Comparison of ENCODE assay signal across 22 cellular contexts in genomic region chr7:42170724-42171123, GRCh38.
DNase-seq lines count a peak whose midpoint lies in the region; ATAC-seq, FAIRE-seq and TF ChIP-seq lines count a peak whose summit lies in the region.
"Had no signal": no experiment of that assay in that cellular context is flagged by ENCODE, and none has a peak within 500 bp of the region (broad histone marks: within the 10 kb centered on the region; RNA-seq: fewer than 3 reads in every experiment).

No MANE protein-coding gene starts in this region.

- POLR2A ChIA-PET in HEK293 (lab: Yijun Ruan, JAX), result no interaction called here

- TF ChIP-seq CTCF in HEK293 (tag by site-specific recombination; IDR thresholded peaks at IDR 0.05) (no peak), RWPE2 (IDR thresholded peaks at IDR 0.05; ENCODE audit: poor library complexity, severe bottlenecking) (no peak), foreskin fibroblast (IDR thresholded peaks at IDR 0.05; ENCODE audit: low read depth, low read length) (no peak)

- TF ChIP-seq POLR2A in GM12891 (IDR thresholded peaks at IDR 0.05; ENCODE audit: low read depth, low read length), result no peak

- no peak overlapping the region for H3K27ac ChIP-seq in HEK293 (ENCODE audit: extremely low read depth, low read depth, low read length)
- H3K27ac ChIP-seq in RWPE2 (ENCODE audit: poor library complexity, severe bottlenecking), result peak overlapping the region; percentile 59
- H3K27ac ChIP-seq: dorsolateral prefrontal cortex, lower lobe of right lung, right atrium auricular region had no signal

- no peaks in the 10 kb centered on the region for H3K27me3 ChIP-seq in RWPE2 (ENCODE audit: insufficient read depth, poor library complexity, severe bottlenecking)
- H3K27me3 ChIP-seq: right atrium auricular region had no signal

- DNase-seq in RWPE2 (ENCODE audit: low spot score) (no peak), foreskin fibroblast (peak; percentile 44 to 69), urothelium cell line (ENCODE audit: low spot score) (peak; percentile 57), RPMI8226 (no peak), GM12891 (ENCODE audit: insufficient read length, low spot score) (no peak)
- DNase-seq: activated T-cell treated with anti-CD3 and anti-CD28 coated beads, Interleukin-2, amount 50 U/mL, for 24 hours; amniotic stem cell; DMS79; dorsolateral prefrontal cortex; hypothalamus; lower lobe of right lung; NCI-H1417 treated with DMSO at 0.1 percent for 48 hours; NCI-H510A treated with DMSO at 0.1 percent for 48 hours; stimulated activated CD4-positive, alpha-beta T cell treated with anti-CD3 and anti-CD28 coated beads, Interleukin-12 subunit alpha, Interleukin-12 subunit beta, amount 100 ng/mL, for 4 hours; stimulated activated CD4-positive, alpha-beta T cell treated with anti-CD3 and anti-CD28 coated beads, Interleukin-4, amount 100 ng/mL, for 4 hours; stimulated activated naive CD8-positive, alpha-beta T cell treated with anti-CD3 and anti-CD28 coated beads, Interleukin-15, Interleukin-2, amounts not matched to agents 100 U/mL and 50 U/mL, for 24 hours; T1000 had no signal

- no peak overlapping the region for H3K4me3 ChIP-seq in HEK293 (ENCODE audit: low read depth, low read length)
- no peak overlapping the region for H3K4me3 ChIP-seq in RWPE2 (ENCODE audit: severe bottlenecking)
- no peak overlapping the region for H3K4me3 ChIP-seq in foreskin fibroblast (ENCODE audit: low read depth in 1 of 2, low read length in 2 of 2)
- H3K4me3 ChIP-seq: dorsolateral prefrontal cortex, lower lobe of right lung, right atrium auricular region had no signal

- CTCF ChIA-PET in HEK293 (lab: Yijun Ruan, JAX), result interaction anchor here (1.0 to 1.1 kb wide), 2 partner anchors 15 to 191 kb away, joined by 3 read pairs; no protein-coding TSS in a partner anchor

- H3K9me3 ChIP-seq in HEK293 (ENCODE audit: control insufficient read depth, insufficient read depth, low read depth, low read length) (no peaks in the 10 kb centered on the region), RWPE2 (ENCODE audit: severe bottlenecking) (no peaks in the 10 kb centered on the region)
- H3K9me3 ChIP-seq: lower lobe of right lung, right atrium auricular region had no signal

- peaks cover 7% of the 10 kb centered on the region; the same call in 1 of the 2 replicates for H3K4me1 ChIP-seq in HEK293 (ENCODE audit: control insufficient read depth, insufficient read depth, low read length)
- H3K4me1 ChIP-seq in RWPE2 (ENCODE audit: insufficient read depth, poor library complexity, severe bottlenecking), result peaks cover 11% of the 10 kb centered on the region
- H3K4me1 ChIP-seq: right atrium auricular region had no signal

- H3K36me3 ChIP-seq in HEK293 (ENCODE audit: control insufficient read depth in 2 of 2, insufficient read depth in 1 of 2, low read length in 2 of 2), result no peaks in the 10 kb centered on the region; a peak in 1 of 3 replicates
- H3K36me3 ChIP-seq in RWPE2 (ENCODE audit: low read depth), result no peaks in the 10 kb centered on the region
- H3K36me3 ChIP-seq: lower lobe of right lung, right atrium auricular region had no signal

- ATAC-seq in RWPE2 (ENCODE audit: low read depth) (peak; percentile 90), HG03432 (IDR thresholded peaks at IDR 0.05; ENCODE audit: unreplicated experiment) (no peak)
- ATAC-seq: lower lobe of right lung; stimulated activated naive CD8-positive, alpha-beta T cell treated with anti-CD3 and anti-CD28 coated beads, Interleukin-15, Interleukin-2, amounts not matched to agents 100 U/mL and 50 U/mL, for 24 hours had no signal

- FAIRE-seq in urothelium cell line (lab: Jason Lieb, UNC) (no peak), GM12891 (lab: Jason Lieb, UNC) (no peak)
- FAIRE-seq: frontal cortex, islet of Langerhans had no signal

TF ChIP-seq in HEK293, 187 proteins besides CTCF, POLR2A, EP300 and RAD21:
- no peak for TF ChIP-seq ZNF24 (tag by site-specific recombination; IDR thresholded peaks at IDR 0.05)
- TF ChIP-seq SP7 (tag by site-specific recombination; IDR thresholded peaks at IDR 0.05), result 0 out of 2 replicates have a peak, but pooled peaks have one; percentile 35
- TF ChIP-seq ZNF514 (tag by site-specific recombination; IDR thresholded peaks at IDR 0.05), result no peak

TF ChIP-seq in GM12891, 5 proteins besides CTCF, POLR2A, EP300 and RAD21:
- TF ChIP-seq POU2F2 (IDR thresholded peaks at IDR 0.05; ENCODE audit: low read depth, low read length) (no peak), TAF1 (IDR thresholded peaks at IDR 0.05; ENCODE audit: low read depth, low read length) (no peak), PAX5 (IDR thresholded peaks at IDR 0.05; ENCODE audit: insufficient read depth, low read length, severe bottlenecking) (no peak), POLR2AphosphoS5 (IDR thresholded peaks at IDR 0.05; ENCODE audit: low read depth, low read length) (no peak), SPI1 (IDR thresholded peaks at IDR 0.05; ENCODE audit: low read depth, low read length) (no peak)

Comparison
In these comparisons a context has a peak if more than half of its experiments do, and no peak if none do; other contexts are left out.
1. DNase-seq: peak in foreskin fibroblast (2 of 2) and urothelium cell line (single experiment); none in RWPE2 (single experiment), RPMI8226 (single experiment) and GM12891 (single experiment).